1 cellular context compared by ENCODE assay signal in the genomic region with DNA sequence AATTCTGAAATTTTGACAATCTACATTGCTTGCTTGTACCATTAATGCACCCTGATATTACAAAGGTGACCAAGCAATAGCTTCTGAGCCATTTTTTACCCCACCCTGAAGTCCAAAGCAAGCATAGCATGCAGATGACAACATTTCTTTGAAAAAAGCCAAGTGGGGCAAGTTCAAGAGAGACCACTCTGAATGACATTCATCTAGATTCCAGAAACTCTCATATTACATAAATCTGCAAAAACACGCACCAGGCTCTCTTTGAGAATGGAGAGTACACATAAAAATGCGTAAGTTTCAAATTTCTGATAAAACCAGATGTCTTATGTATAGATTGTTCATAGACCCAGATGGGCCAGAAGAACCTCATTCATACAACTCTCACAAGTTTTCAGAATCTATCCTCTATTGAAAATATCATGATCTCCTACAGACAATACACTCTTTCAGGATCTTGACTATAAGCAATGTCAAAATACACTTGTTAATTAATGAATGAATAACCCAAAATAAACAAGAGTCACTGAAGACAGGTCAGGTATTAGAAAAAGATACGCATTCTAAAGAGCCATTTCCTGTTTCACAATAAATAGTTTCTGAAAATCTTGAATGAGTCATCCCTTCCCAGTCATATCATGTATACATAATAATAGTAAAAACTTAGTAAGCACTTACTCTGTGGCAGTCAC.
TF ChIP-seq lines count a peak whose summit lies in the region.

No MANE protein-coding gene starts in this region.

TF ChIP-seq in GM12878, 131 proteins besides CTCF, POLR2A, EP300 and RAD21 (continued from another document):
- TF ChIP-seq ZZZ3 (IDR thresholded peaks at IDR 0.05; ENCODE audit: control insufficient read depth, insufficient read length, low read depth) (no peak), CHD1 (IDR thresholded peaks at IDR 0.05; ENCODE audit: low read depth, low read length) (no peak), NFXL1 (IDR thresholded peaks at IDR 0.05; ENCODE audit: borderline replicate concordance) (no peak), RFX5 (IDR thresholded peaks at IDR 0.05; ENCODE audit: low read depth, low read length) (no peak), E4F1 (IDR thresholded peaks at IDR 0.05; ENCODE audit: borderline replicate concordance, partially characterized antibody) (no peak), ZNF274 (IDR thresholded peaks at IDR 0.05; ENCODE audit: insufficient read depth, insufficient read length) (no peak), ELK1 (IDR thresholded peaks at IDR 0.05; ENCODE audit: low read depth, low read length) (no peak), SMAD1 (IDR thresholded peaks at IDR 0.05; ENCODE audit: low read depth, partially characterized antibody) (no peak), ZNF24 (IDR thresholded peaks at IDR 0.05) (peak; percentile 91), EED (IDR thresholded peaks at IDR 0.05; ENCODE audit: low read depth) (no peak), SUPT20H (IDR thresholded peaks at IDR 0.05; ENCODE audit: borderline replicate concordance, control insufficient read depth, low read depth, low read length) (no peak), BRCA1 (IDR thresholded peaks at IDR 0.05; ENCODE audit: low read depth, low read length) (no peak)
- TF ChIP-seq, protein P1, sequence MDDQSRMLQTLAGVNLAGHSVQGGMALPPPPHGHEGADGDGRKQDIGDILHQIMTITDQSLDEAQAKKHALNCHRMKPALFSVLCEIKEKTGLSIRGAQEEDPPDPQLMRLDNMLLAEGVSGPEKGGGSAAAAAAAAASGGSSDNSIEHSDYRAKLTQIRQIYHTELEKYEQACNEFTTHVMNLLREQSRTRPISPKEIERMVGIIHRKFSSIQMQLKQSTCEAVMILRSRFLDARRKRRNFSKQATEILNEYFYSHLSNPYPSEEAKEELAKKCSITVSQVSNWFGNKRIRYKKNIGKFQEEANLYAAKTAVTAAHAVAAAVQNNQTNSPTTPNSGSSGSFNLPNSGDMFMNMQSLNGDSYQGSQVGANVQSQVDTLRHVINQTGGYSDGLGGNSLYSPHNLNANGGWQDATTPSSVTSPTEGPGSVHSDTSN (IDR thresholded peaks at IDR 0.05; ENCODE audit: insufficient replicate concordance, low read depth, low read length) = no peak
- TF ChIP-seq, protein P2, sequence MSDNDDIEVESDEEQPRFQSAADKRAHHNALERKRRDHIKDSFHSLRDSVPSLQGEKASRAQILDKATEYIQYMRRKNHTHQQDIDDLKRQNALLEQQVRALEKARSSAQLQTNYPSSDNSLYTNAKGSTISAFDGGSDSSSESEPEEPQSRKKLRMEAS (IDR thresholded peaks at IDR 0.05; ENCODE audit: low read depth, low read length) = no peak
